23 cellular contexts compared by ENCODE assay signal in genomic region chr3:62955126-62955525, GRCh38.
"Had no signal": no experiment of that assay in that cellular context is flagged by ENCODE, and none has a peak within 500 bp of the region (broad histone marks: within the 10 kb centered on the region; RNA-seq: fewer than 3 reads in every experiment).

No MANE protein-coding gene starts in this region.

- H2AFZ ChIP-seq: hepatocyte had no signal

- H3K79me2 ChIP-seq: hepatocyte had no signal

- H3K4me1 Mint-ChIP-seq: activated CD4-positive, alpha-beta T cell treated with anti-CD3 and anti-CD28 coated beads for 36 hours; mesothelial cell of epicardium had no signal

- H3K36me3 ChIP-seq: cardiac muscle cell, tibial nerve had no signal

- H3K27me3 ChIP-seq: cardiac muscle cell, hepatocyte, tibial nerve had no signal

- H3K9me3 Mint-ChIP-seq: activated CD4-positive, alpha-beta memory T cell treated with anti-CD3 and anti-CD28 coated beads for 36 hours; activated T-helper 1 cell treated with anti-CD3 and anti-CD28 coated beads, Interleukin-12 subunit alpha, Interleukin-12 subunit beta, Interleukin-2, Interleukin-4 antibody, amounts not matched to agents 30 ng/mL and 10 ng/mL and 1 ng/mL, durations not matched to agents 14 hours and 24 hours and 36 hours; mesothelial cell of epicardium had no signal

- H3K4me3 Mint-ChIP-seq: activated CD4-positive, alpha-beta memory T cell treated with anti-CD3 and anti-CD28 coated beads for 36 hours; activated CD4-positive, alpha-beta T cell treated with anti-CD3 and anti-CD28 coated beads for 36 hours; activated naive CD8-positive, alpha-beta T cell; activated T-helper 1 cell treated with anti-CD3 and anti-CD28 coated beads, Interleukin-12 subunit alpha, Interleukin-12 subunit beta, Interleukin-2, Interleukin-4 antibody, amounts not matched to agents 30 ng/mL and 10 ng/mL and 1 ng/mL, durations not matched to agents 14 hours and 24 hours and 36 hours; dendritic cell treated with granulocyte-macrophage colony-stimulating factor and Interleukin-4, amounts not matched to agents 40 ng/mL and 50 ng/mL, for 4 days; mesothelial cell of epicardium; natural killer cell treated with Interleukin-12 subunit alpha and Interleukin-12 subunit beta and Interleukin-15 and Interleukin-18, amount 100 ng/mL, for 72 hours; WTC11 had no signal

- H3K27ac ChIP-seq: cardiac muscle cell, hepatocyte, tibial nerve had no signal

- FAIRE-seq: kidney, TTC549, urothelium cell line had no signal

- H3K4me3 ChIP-seq: cardiac muscle cell, hepatocyte, lung, tibial nerve had no signal

- H3K36me3 Mint-ChIP-seq: activated CD4-positive, alpha-beta memory T cell treated with anti-CD3 and anti-CD28 coated beads for 36 hours; activated naive CD8-positive, alpha-beta T cell; mesothelial cell of epicardium; natural killer cell treated with Interleukin-12 subunit alpha and Interleukin-12 subunit beta and Interleukin-15 and Interleukin-18, amount 100 ng/mL, for 72 hours had no signal

- H3K27me3 Mint-ChIP-seq: activated CD4-positive, alpha-beta memory T cell treated with anti-CD3 and anti-CD28 coated beads for 36 hours; activated CD4-positive, alpha-beta T cell treated with anti-CD3 and anti-CD28 coated beads for 36 hours; activated naive CD8-positive, alpha-beta T cell; dendritic cell treated with granulocyte-macrophage colony-stimulating factor and Interleukin-4, amounts not matched to agents 40 ng/mL and 50 ng/mL, for 4 days; natural killer cell treated with Interleukin-12 subunit alpha and Interleukin-12 subunit beta and Interleukin-15 and Interleukin-18, amount 100 ng/mL, for 72 hours had no signal

- H3K4me1 ChIP-seq: tibial nerve had no signal

- DNase-seq: activated CD4-positive, alpha-beta memory T cell treated with anti-CD3 and anti-CD28 coated beads for 36 hours; activated CD4-positive, alpha-beta T cell treated with anti-CD3 and anti-CD28 coated beads for 36 hours; activated T-cell treated with anti-CD3 and anti-CD28 coated beads for 4 hours; effector memory CD4-positive, alpha-beta T cell; kidney; posterior cingulate gyrus; stimulated activated CD4-positive, alpha-beta T cell treated with anti-CD3 and anti-CD28 coated beads, Interleukin-12 subunit alpha, Interleukin-12 subunit beta, amount 100 ng/mL, for 4 hours; stimulated activated CD4-positive, alpha-beta T cell treated with anti-CD3 and anti-CD28 coated beads, Interleukin-1b, Interleukin-23, amount 100 ng/mL, for 48 hours; stimulated activated naive CD8-positive, alpha-beta T cell treated with anti-CD3 and anti-CD28 coated beads, Interleukin-15, Interleukin-2, amounts not matched to agents 100 U/mL and 50 U/mL, for 24 hours; T-helper 2 cell had no signal

- H3K9me3 ChIP-seq: tibial nerve had no signal

- H3K4me2 ChIP-seq: hepatocyte had no signal

- ATAC-seq: activated CD4-positive, alpha-beta T cell treated with anti-CD3 and anti-CD28 coated beads for 36 hours; left lobe of liver; natural killer cell treated with Interleukin-12 subunit alpha and Interleukin-12 subunit beta and Interleukin-15 and Interleukin-18, amount 100 ng/mL, for 72 hours; stimulated activated naive CD8-positive, alpha-beta T cell treated with anti-CD3 and anti-CD28 coated beads, Interleukin-15, Interleukin-2, amounts not matched to agents 100 U/mL and 50 U/mL, for 24 hours; WTC11 had no signal

- H3K27ac Mint-ChIP-seq: activated CD4-positive, alpha-beta memory T cell treated with anti-CD3 and anti-CD28 coated beads for 36 hours; activated CD4-positive, alpha-beta T cell treated with anti-CD3 and anti-CD28 coated beads for 36 hours; activated naive CD8-positive, alpha-beta T cell; activated T-helper 1 cell treated with anti-CD3 and anti-CD28 coated beads, Interleukin-12 subunit alpha, Interleukin-12 subunit beta, Interleukin-2, Interleukin-4 antibody, amounts not matched to agents 30 ng/mL and 10 ng/mL and 1 ng/mL, durations not matched to agents 14 hours and 24 hours and 36 hours; dendritic cell treated with granulocyte-macrophage colony-stimulating factor and Interleukin-4, amounts not matched to agents 40 ng/mL and 50 ng/mL, for 4 days; mesothelial cell of epicardium; natural killer cell treated with Interleukin-12 subunit alpha and Interleukin-12 subunit beta and Interleukin-15 and Interleukin-18, amount 100 ng/mL, for 72 hours; WTC11 had no signal
